In genomic region chr11:118749429-118749828, GRCh38 we compare ENCODE assay signal across 21 cellular contexts. TPM values are rescaled to one million over a fixed set of nuclear protein-coding genes. Genes with fewer than 3 reads are reported as not detected.
DNase-seq lines count a peak whose midpoint lies in the region; ATAC-seq, FAIRE-seq and TF ChIP-seq lines count a peak whose summit lies in the region.
"Had no signal": no experiment of that assay in that cellular context is flagged by ENCODE, and none has a peak within 500 bp of the region (broad histone marks: within the 10 kb centered on the region; RNA-seq: fewer than 3 reads in every experiment).

No MANE protein-coding gene starts in this region.

- H3K36me3 ChIP-seq in left lung (peaks cover 0 to 58% of the 10 kb centered on the region in 2 donors), upper lobe of left lung (peaks cover 24 to 58% (median 40%) of the 10 kb centered on the region in 4 donors), kidney (ENCODE audit: control insufficient read depth in 1 of 2, insufficient read depth in 2 of 2, low read length in 2 of 2) (peaks cover 11 to 40% of the 10 kb centered on the region in 2 donors)
- H3K36me3 ChIP-seq in effector memory CD4-positive, alpha-beta T cell (ENCODE audit: control insufficient read depth, insufficient read depth, low read length) = peaks cover 56% of the 10 kb centered on the region

- H3K4me1 Mint-ChIP-seq in activated T-cell treated with anti-CD3 and anti-CD28 coated beads, Interleukin-2, amount 50 U/mL, for 24 hours (ENCODE audit: low read depth) = peaks cover 10% of the 10 kb centered on the region
- H3K4me1 Mint-ChIP-seq in brain = peaks cover 17% of the 10 kb centered on the region
- H3K4me1 Mint-ChIP-seq in activated T-helper 17 cell treated with anti-CD3 and anti-CD28 coated beads, Interleukin-2, amount 50 U/mL, for 72 hours = no peaks in the 10 kb centered on the region
- H3K4me1 Mint-ChIP-seq: activated CD8-positive, alpha-beta memory T cell treated with anti-CD3 and anti-CD28 coated beads, Interleukin-2, amount 10 ng/mL, durations not matched to agents 7 days and 5 days had no signal

- H3K4me3 Mint-ChIP-seq in activated T-cell treated with anti-CD3 and anti-CD28 coated beads, Interleukin-2, amount 50 U/mL, for 24 hours = no peak overlapping the region
- H3K4me3 Mint-ChIP-seq in brain = no peak overlapping the region
- H3K4me3 Mint-ChIP-seq in activated T-helper 17 cell treated with anti-CD3 and anti-CD28 coated beads, Interleukin-2, amount 50 U/mL, for 72 hours = no peak overlapping the region
- H3K4me3 Mint-ChIP-seq: activated CD8-positive, alpha-beta memory T cell treated with anti-CD3 and anti-CD28 coated beads, Interleukin-2, amount 10 ng/mL, durations not matched to agents 7 days and 5 days; central memory CD8-positive, alpha-beta T cell; stimulated activated naive CD8-positive, alpha-beta T cell treated with anti-CD3 and anti-CD28 coated beads, Interleukin-15, Interleukin-2, amounts not matched to agents 100 ng/mL and 50 ng/mL, for 24 hours had no signal

- H3K27ac Mint-ChIP-seq in activated T-cell treated with anti-CD3 and anti-CD28 coated beads, Interleukin-2, amount 50 U/mL, for 24 hours = peak overlapping the region; percentile 56
- peak overlapping the region in 4 of 5 experiments; percentile 9 to 79 (median 40) for H3K27ac Mint-ChIP-seq in brain
- H3K27ac Mint-ChIP-seq in activated T-helper 17 cell treated with anti-CD3 and anti-CD28 coated beads, Interleukin-2, amount 50 U/mL, for 72 hours = no peak overlapping the region
- H3K27ac Mint-ChIP-seq: activated CD8-positive, alpha-beta memory T cell treated with anti-CD3 and anti-CD28 coated beads, Interleukin-2, amount 10 ng/mL, durations not matched to agents 7 days and 5 days; stimulated activated naive CD8-positive, alpha-beta T cell treated with anti-CD3 and anti-CD28 coated beads, Interleukin-15, Interleukin-2, amounts not matched to agents 100 ng/mL and 50 ng/mL, for 24 hours had no signal

- H3K9me3 Mint-ChIP-seq in activated T-cell treated with anti-CD3 and anti-CD28 coated beads, Interleukin-2, amount 50 U/mL, for 24 hours = no peaks in the 10 kb centered on the region
- no peaks in the 10 kb centered on the region for H3K9me3 Mint-ChIP-seq in brain
- H3K9me3 Mint-ChIP-seq in activated T-helper 17 cell treated with anti-CD3 and anti-CD28 coated beads, Interleukin-2, amount 50 U/mL, for 72 hours = no peaks in the 10 kb centered on the region
- H3K9me3 Mint-ChIP-seq: central memory CD8-positive, alpha-beta T cell; stimulated activated naive CD8-positive, alpha-beta T cell treated with anti-CD3 and anti-CD28 coated beads, Interleukin-15, Interleukin-2, amounts not matched to agents 100 ng/mL and 50 ng/mL, for 24 hours had no signal

- intact Hi-C loops in left lung (cut with DNase I) (no loop called here), kidney (cut with DNase I) (no loop called here)

- no peak for DNase-seq in activated T-cell treated with anti-CD3 and anti-CD28 coated beads, Interleukin-2, amount 50 U/mL, for 24 hours
- no peak for DNase-seq in activated T-cell treated with anti-CD3 and anti-CD28 coated beads, Interleukin-2, amount 50 U/mL, for 1 hour
- peak in 1 of 2 donors; percentile 37 for DNase-seq in left lung
- DNase-seq in upper lobe of left lung = peak in 1 of 2 donors; percentile 57
- DNase-seq in kidney = no peak
- DNase-seq in effector memory CD4-positive, alpha-beta T cell = no peak
- DNase-seq: 8988T; activated CD4-positive, alpha-beta T cell treated with anti-CD3 and anti-CD28 coated beads for 4 hours; activated CD8-positive, alpha-beta memory T cell treated with anti-CD3 and anti-CD28 coated beads, Interleukin-2, amount 10 ng/mL, durations not matched to agents 7 days and 5 days; amygdala; foreskin melanocyte; midbrain; NCI-H187; stimulated activated CD4-positive, alpha-beta T cell treated with anti-CD3 and anti-CD28 coated beads, Interleukin-4, amount 100 ng/mL, for 1 hour; T-helper 1 cell; transverse colon had no signal

- TF ChIP-seq EP300 in upper lobe of left lung (IDR thresholded peaks at IDR 0.05) = no peak

- H3K9ac ChIP-seq in kidney (ENCODE audit: low read length in 2 of 2) = no peak overlapping the region

- FAIRE-seq in kidney (lab: Jason Lieb, UNC) = no peak
- FAIRE-seq: D721Med had no signal

- 57 to 59% methylated on average over 6 of the region's 6 CpGs for WGBS in upper lobe of left lung, 2 donors

- H3K27me3 ChIP-seq in left lung = no peaks in the 10 kb centered on the region
- no peaks in the 10 kb centered on the region for H3K27me3 ChIP-seq in upper lobe of left lung
- H3K27me3 ChIP-seq in effector memory CD4-positive, alpha-beta T cell (replicated peaks; ENCODE audit: control insufficient read depth, insufficient read depth, low read length, poor library complexity, severe bottlenecking) = no peaks in the 10 kb centered on the region
- H3K27me3 ChIP-seq: transverse colon had no signal

- H3K36me3 Mint-ChIP-seq in activated T-cell treated with anti-CD3 and anti-CD28 coated beads, Interleukin-2, amount 50 U/mL, for 24 hours (ENCODE audit: low read depth) = peaks cover 62% of the 10 kb centered on the region
- peaks cover 46% of the 10 kb centered on the region for H3K36me3 Mint-ChIP-seq in brain
- peaks cover 74% of the 10 kb centered on the region for H3K36me3 Mint-ChIP-seq in activated T-helper 17 cell treated with anti-CD3 and anti-CD28 coated beads, Interleukin-2, amount 50 U/mL, for 72 hours (ENCODE audit: low read depth)

- peak; percentile 93 for ATAC-seq in left lung
- ATAC-seq in upper lobe of left lung (ENCODE audit: low FRiP score in 2 of 2) = peak; percentile 41 to 75
- no peak for ATAC-seq in activated T-helper 17 cell treated with anti-CD3 and anti-CD28 coated beads, Interleukin-2, amount 50 U/mL, for 72 hours (replicated peaks)
- ATAC-seq: activated CD8-positive, alpha-beta memory T cell treated with anti-CD3 and anti-CD28 coated beads, Interleukin-2, amount 10 ng/mL, durations not matched to agents 7 days and 5 days had no signal

- H3K9me3 ChIP-seq in left lung (no peaks in the 10 kb centered on the region), upper lobe of left lung (no peaks in the 10 kb centered on the region), kidney (ENCODE audit: control insufficient read depth in 1 of 2, low read length in 2 of 2) (no peaks in the 10 kb centered on the region)
- no peaks in the 10 kb centered on the region for H3K9me3 ChIP-seq in effector memory CD4-positive, alpha-beta T cell (ENCODE audit: control insufficient read depth, low read length)
- H3K9me3 ChIP-seq: transverse colon had no signal

- H3K4me1 ChIP-seq in left lung (peaks cover 0 to 4% of the 10 kb centered on the region in 2 donors), upper lobe of left lung (peaks cover 0 to 11% (median 4%) of the 10 kb centered on the region in 4 donors), kidney (ENCODE audit: control insufficient read depth in 1 of 2, insufficient read depth in 1 of 2, low read depth in 1 of 2, low read length in 2 of 2) (peaks cover 0 to 10% of the 10 kb centered on the region in 2 donors)
- H3K4me1 ChIP-seq in effector memory CD4-positive, alpha-beta T cell (ENCODE audit: control insufficient read depth, insufficient read depth, low read length, poor library complexity, severe bottlenecking) = no peaks in the 10 kb centered on the region
- H3K4me1 ChIP-seq: transverse colon had no signal

- H3K4me3 ChIP-seq in left lung = no peak overlapping the region
- H3K4me3 ChIP-seq in upper lobe of left lung = no peak overlapping the region
- no peak overlapping the region for H3K4me3 ChIP-seq in kidney (ENCODE audit: low read length in 2 of 2)
- H3K4me3 ChIP-seq in effector memory CD4-positive, alpha-beta T cell (ENCODE audit: insufficient read depth, low read depth, low read length, poor library complexity, severe bottlenecking) = no peak overlapping the region
- H3K4me3 ChIP-seq: transverse colon had no signal

- no peaks in the 10 kb centered on the region for H3K27me3 Mint-ChIP-seq in activated T-cell treated with anti-CD3 and anti-CD28 coated beads, Interleukin-2, amount 50 U/mL, for 24 hours
- no peaks in the 10 kb centered on the region for H3K27me3 Mint-ChIP-seq in brain
- no peaks in the 10 kb centered on the region for H3K27me3 Mint-ChIP-seq in activated T-helper 17 cell treated with anti-CD3 and anti-CD28 coated beads, Interleukin-2, amount 50 U/mL, for 72 hours
- H3K27me3 Mint-ChIP-seq: activated CD8-positive, alpha-beta memory T cell treated with anti-CD3 and anti-CD28 coated beads, Interleukin-2, amount 10 ng/mL, durations not matched to agents 7 days and 5 days; central memory CD8-positive, alpha-beta T cell; stimulated activated naive CD8-positive, alpha-beta T cell treated with anti-CD3 and anti-CD28 coated beads, Interleukin-15, Interleukin-2, amounts not matched to agents 100 ng/mL and 50 ng/mL, for 24 hours had no signal

- peak overlapping the region in 1 of 2 donors; percentile 20 for H3K27ac ChIP-seq in left lung
- H3K27ac ChIP-seq in upper lobe of left lung = peak overlapping the region in 2 of 4 donors; percentile 23 to 54
- H3K27ac ChIP-seq in kidney (ENCODE audit: low read depth in 2 of 2, low read length in 2 of 2) = no peak overlapping the region
- no peak overlapping the region for H3K27ac ChIP-seq in effector memory CD4-positive, alpha-beta T cell (ENCODE audit: insufficient read depth, low read length, poor library complexity, severe bottlenecking)
- H3K27ac ChIP-seq: transverse colon had no signal

- TF ChIP-seq CTCF in brain (conservative IDR thresholded peaks at IDR 0.05) (no peak), left lung (IDR thresholded peaks at IDR 0.05) (no peak), upper lobe of left lung (IDR thresholded peaks at IDR 0.05) (no peak), kidney (IDR thresholded peaks at IDR 0.05; ENCODE audit: borderline replicate concordance, extremely low read depth, insufficient read depth) (no peak)

- TF ChIP-seq POLR2A in upper lobe of left lung (IDR thresholded peaks at IDR 0.05) = no peak

RNA-seq across cellular contexts. Expression of gene DDX6, which starts 41.5 kb away (rescaled TPM):
- polyA plus RNA-seq in brain (ENCODE audit: insufficient read depth, low read depth, low replicate concordance) (46.3 TPM), kidney (ENCODE audit: insufficient read depth, low read depth, low replicate concordance) (22.5 TPM)
- total RNA-seq in left lung (100 to 1,000 TPM; 105 to 117 TPM), upper lobe of left lung (100 to 1,000 TPM in 2 of 6 donors, 10 to 100 TPM in 4; 39.8 to 107 (median 76.7) TPM), kidney (121 TPM)
- 100 to 1,000 TPM; 149 to 209 TPM for total RNA-seq in activated T-helper 17 cell treated with anti-CD3 and anti-CD28 coated beads, Interleukin-2, amount 50 U/mL, for 72 hours
